11 cellular contexts compared by ENCODE assay signal in the genomic region with DNA sequence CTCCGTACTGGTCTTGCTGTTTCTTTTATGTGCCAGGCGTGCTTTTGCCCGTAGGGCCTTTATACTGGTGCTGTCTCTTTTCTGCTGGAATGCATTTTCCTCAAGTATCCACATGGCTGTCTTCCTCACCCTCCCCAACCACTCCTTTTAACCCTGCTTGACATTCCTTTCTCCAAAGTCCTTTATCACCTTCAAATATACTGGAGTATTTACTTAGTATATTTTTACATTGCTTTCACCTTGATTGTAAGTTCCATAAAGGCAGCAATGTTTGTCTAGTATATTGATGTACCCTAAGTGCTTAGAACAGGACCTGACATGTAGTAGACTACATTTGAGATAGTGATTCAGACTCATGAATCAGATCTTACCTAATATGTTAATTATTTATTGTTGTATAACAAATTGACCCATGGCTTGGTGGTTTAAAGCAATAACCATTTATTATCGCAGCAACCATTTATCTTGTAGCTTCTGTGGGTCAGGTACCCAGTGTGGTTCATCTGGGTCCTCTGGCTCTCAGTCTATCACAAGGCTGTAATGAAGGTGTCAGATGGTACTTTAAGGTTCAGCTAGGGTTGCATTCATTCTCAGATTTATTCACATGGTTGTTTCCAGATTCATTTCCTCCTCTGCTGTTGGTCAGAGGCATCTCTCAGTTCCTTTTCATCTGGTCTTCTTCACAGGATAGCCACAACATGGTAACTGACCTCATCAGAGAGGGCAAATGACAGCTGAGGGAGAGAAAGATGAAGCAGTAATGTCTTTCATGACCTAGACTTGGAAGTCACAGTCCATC. TPM values are rescaled to one million over a fixed set of nuclear protein-coding genes. Genes with fewer than 3 reads are reported as not detected.
DNase-seq lines count a peak whose midpoint lies in the region; ATAC-seq, FAIRE-seq and TF ChIP-seq lines count a peak whose summit lies in the region.
"Had no signal": no experiment of that assay in that cellular context is flagged by ENCODE, and none has a peak within 500 bp of the region (broad histone marks: within the 10 kb centered on the region; RNA-seq: fewer than 3 reads in every experiment).

No MANE protein-coding gene starts in this region.

- ATAC-seq in HG02938 (IDR thresholded peaks at IDR 0.05; ENCODE audit: unreplicated experiment) (peak; percentile 83), T-helper 17 cell (no peak), natural killer cell (no peak)

- H3K27ac Mint-ChIP-seq in T-helper 17 cell, result no peak overlapping the region
- H3K27ac Mint-ChIP-seq in natural killer cell, result no peak overlapping the region

- H3K4me3 Mint-ChIP-seq in T-helper 17 cell (no peak overlapping the region), natural killer cell (no peak overlapping the region)
- H3K4me3 Mint-ChIP-seq: natural killer cell treated with Interleukin-12 subunit alpha and Interleukin-12 subunit beta and Interleukin-15 and Interleukin-18, amount 100 ng/mL, for 72 hours had no signal

- intact Hi-C loops in natural killer cell (cut with micrococcal nuclease), result loop anchor here (2.0 kb wide), 1 partner anchor 998 kb away; no protein-coding TSS in a partner anchor

- H3K36me3 Mint-ChIP-seq in T-helper 17 cell (ENCODE audit: low read depth), result peaks cover 3% of the 10 kb centered on the region
- H3K36me3 Mint-ChIP-seq in natural killer cell, result no peaks in the 10 kb centered on the region

- H3K4me3 ChIP-seq in AG10803 (ENCODE audit: low read length), result no peak overlapping the region

- peak; percentile 76 for FAIRE-seq in GM19239 (lab: Jason Lieb, UNC)
- FAIRE-seq: TTC549 had no signal

- no peaks in the 10 kb centered on the region for H3K4me1 Mint-ChIP-seq in T-helper 17 cell
- H3K4me1 Mint-ChIP-seq in natural killer cell, result peaks cover 0 to 5% of the 10 kb centered on the region in 2 donors

- H3K9me3 ChIP-seq in T-helper 17 cell (ENCODE audit: control insufficient read depth, low read length, poor library complexity, severe bottlenecking), result no peaks in the 10 kb centered on the region

- H3K27me3 Mint-ChIP-seq in T-helper 17 cell (no peaks in the 10 kb centered on the region), natural killer cell (ENCODE audit: low read depth in 2 of 2) (no peaks in the 10 kb centered on the region)
- H3K27me3 Mint-ChIP-seq: natural killer cell treated with Interleukin-12 subunit alpha and Interleukin-12 subunit beta and Interleukin-15 and Interleukin-18, amount 100 ng/mL, for 72 hours had no signal

- no peak for TF ChIP-seq CTCF in AG10803 (conservative IDR thresholded peaks at IDR 0.05; ENCODE audit: low read length)
- TF ChIP-seq CTCF in natural killer cell (IDR thresholded peaks at IDR 0.05), result no peak

- no peaks in the 10 kb centered on the region for H3K9me3 Mint-ChIP-seq in natural killer cell
- H3K9me3 Mint-ChIP-seq: natural killer cell treated with Interleukin-12 subunit alpha and Interleukin-12 subunit beta and Interleukin-15 and Interleukin-18, amount 100 ng/mL, for 72 hours had no signal

- peak; percentile 9 for DNase-seq in AG10803 (ENCODE audit: low read depth)
- no peak for DNase-seq in GM19239 (ENCODE audit: insufficient read length, low spot score)
- peak; percentile 11 for DNase-seq in NCI-H510A (lab: John Stamatoyannopoulos, UW)
- DNase-seq in T-helper 17 cell, result no peak
- DNase-seq in natural killer cell, result no peak
- DNase-seq in SHP77 treated with DMSO at 0.1 percent for 48 hours (lab: John Stamatoyannopoulos, UW), result no peak
- no peak for DNase-seq in H4 (ENCODE audit: low spot score)
- DNase-seq: NCI-H1930 had no signal

RNA-seq across cellular contexts. Expression of gene DDX10, which starts 34.2 kb away (rescaled TPM):
- total RNA-seq in T-helper 17 cell (10 to 100 TPM; 24.8 to 26.6 TPM), natural killer cell (10 to 100 TPM; 23.4 to 30.9 (median 24.9) TPM)
- total RNA-seq in H4 (2014; rRNA removed; shearing (Covaris generic)), result 17.2 and 26.3 TPM in 2 replicates

Comparison
In these comparisons a context has a peak if more than half of its experiments do, and no peak if none do; other contexts are left out.
1. DNase-seq: peak in AG10803 (single experiment) and NCI-H510A (single experiment); none in GM19239 (single experiment), T-helper 17 cell (0 of 3), natural killer cell (single experiment), SHP77 treated with DMSO at 0.1 percent for 48 hours (single experiment) and H4 (single experiment).